15 cellular contexts compared by ENCODE assay signal in the genomic region with DNA sequence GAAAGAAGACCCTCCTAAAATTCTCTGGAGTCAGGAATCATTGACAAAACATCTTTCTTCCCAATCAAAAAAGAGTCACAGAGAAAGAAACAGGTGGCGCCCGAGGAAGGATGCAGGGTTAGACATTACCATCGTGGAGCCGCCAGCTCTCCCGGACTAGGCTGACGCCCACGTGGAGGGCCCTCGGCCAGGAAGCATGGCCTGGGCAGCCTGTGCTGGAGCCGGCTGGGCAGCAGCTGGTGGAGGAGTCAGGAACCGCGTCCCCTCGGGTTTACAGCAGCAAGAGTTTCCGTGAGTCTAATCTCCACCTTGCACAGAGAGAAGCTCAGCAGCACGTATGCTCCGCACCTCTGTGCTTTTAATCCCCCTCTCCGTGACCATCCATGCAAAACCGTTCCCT.
DNase-seq lines count a peak whose midpoint lies in the region; ATAC-seq and TF ChIP-seq lines count a peak whose summit lies in the region.
"Had no signal": no experiment of that assay in that cellular context is flagged by ENCODE, and none has a peak within 500 bp of the region (broad histone marks: within the 10 kb centered on the region; RNA-seq: fewer than 3 reads in every experiment).

No MANE protein-coding gene starts in this region.

- H3K4me3 ChIP-seq in cardiac muscle cell: no peak overlapping the region
- H3K4me3 ChIP-seq in right atrium auricular region: no peak overlapping the region
- H3K4me3 ChIP-seq in aorta (ENCODE audit: low read length in 2 of 2): no peak overlapping the region
- H3K4me3 ChIP-seq: HAP-1, hepatocyte had no signal

- peak; percentile 2 to 4 for DNase-seq in cardiac muscle cell (ENCODE audit: low read depth in 1 of 2, low spot score in 1 of 2)
- no peak for DNase-seq in right atrium auricular region (ENCODE audit: low spot score)
- DNase-seq in left lobe of liver (ENCODE audit: low spot score): no peak
- DNase-seq in aorta: peak in 1 of 2 donors; percentile 43
- no peak for DNase-seq in AG08396 (ENCODE audit: low spot score)
- no peak for DNase-seq in T-helper 2 cell treated with Interferon-gamma antibody and Interleukin-4, amounts not matched to agents 5 μg/mL and 100 μg/mL, for 36 hours (ENCODE audit: low spot score)
- DNase-seq: activated CD4-positive, alpha-beta T cell treated with anti-CD3 and anti-CD28 coated beads, Interleukin-2, amount 50 U/mL, for 48 hours; activated naive CD4-positive, alpha-beta T cell treated with Interleukin-2 at 50 U/mL for 16 hours; GDM1; KG1 had no signal

- H3K9me3 Mint-ChIP-seq in brain: no peaks in the 10 kb centered on the region
- H3K9me3 Mint-ChIP-seq in T-helper 2 cell treated with Interferon-gamma antibody and Interleukin-4, amounts not matched to agents 5 μg/mL and 100 μg/mL, for 36 hours: no peaks in the 10 kb centered on the region
- H3K9me3 Mint-ChIP-seq: T-helper 1 cell treated with Interleukin-12 subunit alpha and Interleukin-12 subunit beta and Interleukin-4 antibody, amounts not matched to agents 30 μg/mL and 1 μg/mL, for 36 hours had no signal

- WGBS in aorta, 2 donors: 16 to 22% methylated on average over 17 of the region's 17 CpGs

- peaks cover 63% of the 10 kb centered on the region for H3K4me1 Mint-ChIP-seq in brain
- no peaks in the 10 kb centered on the region for H3K4me1 Mint-ChIP-seq in T-helper 2 cell treated with Interferon-gamma antibody and Interleukin-4, amounts not matched to agents 5 μg/mL and 100 μg/mL, for 36 hours (ENCODE audit: low read depth)

- H3K27ac ChIP-seq in cardiac muscle cell (no peak overlapping the region), right atrium auricular region (no peak overlapping the region), aorta (ENCODE audit: low read depth in 1 of 2, low read length in 2 of 2) (no peak overlapping the region)
- H3K27ac ChIP-seq: hepatocyte had no signal

- TF ChIP-seq CTCF in cardiac muscle cell (IDR thresholded peaks at IDR 0.05; ENCODE audit: low read depth, low read length) (no peak), right atrium auricular region (IDR thresholded peaks at IDR 0.05) (no peak), brain (conservative IDR thresholded peaks at IDR 0.05) (no peak)

- intact Hi-C loops in aorta (cut with DNase I): no loop called here

- peak overlapping the region in 3 of 5 experiments; percentile 15 to 66 (median 34) for H3K4me3 Mint-ChIP-seq in brain
- H3K4me3 Mint-ChIP-seq in T-helper 2 cell treated with Interferon-gamma antibody and Interleukin-4, amounts not matched to agents 5 μg/mL and 100 μg/mL, for 36 hours: no peak overlapping the region
- H3K4me3 Mint-ChIP-seq: T-helper 1 cell treated with Interleukin-12 subunit alpha and Interleukin-12 subunit beta and Interleukin-4 antibody, amounts not matched to agents 30 μg/mL and 1 μg/mL, for 36 hours had no signal

- H3K4me1 ChIP-seq in cardiac muscle cell (ENCODE audit: low read depth): no peaks in the 10 kb centered on the region
- no peaks in the 10 kb centered on the region for H3K4me1 ChIP-seq in right atrium auricular region
- no peaks in the 10 kb centered on the region for H3K4me1 ChIP-seq in aorta (ENCODE audit: control insufficient read depth in 1 of 2, insufficient read depth in 2 of 2, low read length in 2 of 2)
- H3K4me1 ChIP-seq: HAP-1 had no signal

- H3K36me3 ChIP-seq in cardiac muscle cell (no peaks in the 10 kb centered on the region), right atrium auricular region (no peaks in the 10 kb centered on the region), aorta (ENCODE audit: control insufficient read depth in 1 of 2, insufficient read depth in 2 of 2, low read length in 1 of 2) (no peaks in the 10 kb centered on the region)
- H3K36me3 ChIP-seq: HAP-1 had no signal

- H3K27me3 ChIP-seq in cardiac muscle cell (no peaks in the 10 kb centered on the region), right atrium auricular region (no peaks in the 10 kb centered on the region), aorta (ENCODE audit: control insufficient read depth in 1 of 2, insufficient read depth in 2 of 2, low read length in 1 of 2) (peaks cover 0 to 2% of the 10 kb centered on the region in 2 donors)

- peak overlapping the region in 3 of 5 experiments; percentile 59 to 87 (median 72) for H3K27ac Mint-ChIP-seq in brain
- no peak overlapping the region for H3K27ac Mint-ChIP-seq in T-helper 2 cell treated with Interferon-gamma antibody and Interleukin-4, amounts not matched to agents 5 μg/mL and 100 μg/mL, for 36 hours
- H3K27ac Mint-ChIP-seq: T-helper 1 cell treated with Interleukin-12 subunit alpha and Interleukin-12 subunit beta and Interleukin-4 antibody, amounts not matched to agents 30 μg/mL and 1 μg/mL, for 36 hours had no signal

- H3K36me3 Mint-ChIP-seq in brain: no peaks in the 10 kb centered on the region
- no peaks in the 10 kb centered on the region for H3K36me3 Mint-ChIP-seq in T-helper 2 cell treated with Interferon-gamma antibody and Interleukin-4, amounts not matched to agents 5 μg/mL and 100 μg/mL, for 36 hours (ENCODE audit: low read depth)

- no peaks in the 10 kb centered on the region for H3K27me3 Mint-ChIP-seq in brain
- H3K27me3 Mint-ChIP-seq in T-helper 2 cell treated with Interferon-gamma antibody and Interleukin-4, amounts not matched to agents 5 μg/mL and 100 μg/mL, for 36 hours (ENCODE audit: low read depth): no peaks in the 10 kb centered on the region

- H3K9me3 ChIP-seq in cardiac muscle cell (ENCODE audit: low read depth): no peaks in the 10 kb centered on the region
- no peaks in the 10 kb centered on the region for H3K9me3 ChIP-seq in right atrium auricular region
- H3K9me3 ChIP-seq in aorta (ENCODE audit: control insufficient read depth, low read length): no peaks in the 10 kb centered on the region
- H3K9me3 ChIP-seq: HAP-1 had no signal

- ATAC-seq in left lobe of liver: peak; percentile 61
- peak; percentile 41 for ATAC-seq in aorta (ENCODE audit: low FRiP score)
- ATAC-seq in HG02870 (IDR thresholded peaks at IDR 0.05; ENCODE audit: unreplicated experiment): no peak

Comparison
In these comparisons a context has a peak if more than half of its experiments do, and no peak if none do; other contexts are left out.
1. DNase-seq: peak in cardiac muscle cell (2 of 2); none in right atrium auricular region (single experiment), left lobe of liver (single experiment), AG08396 (single experiment) and T-helper 2 cell treated with Interferon-gamma antibody and Interleukin-4, amounts not matched to agents 5 μg/mL and 100 μg/mL, for 36 hours (single experiment).